ENCODE assay signal across 8 cellular contexts in the genomic region with DNA sequence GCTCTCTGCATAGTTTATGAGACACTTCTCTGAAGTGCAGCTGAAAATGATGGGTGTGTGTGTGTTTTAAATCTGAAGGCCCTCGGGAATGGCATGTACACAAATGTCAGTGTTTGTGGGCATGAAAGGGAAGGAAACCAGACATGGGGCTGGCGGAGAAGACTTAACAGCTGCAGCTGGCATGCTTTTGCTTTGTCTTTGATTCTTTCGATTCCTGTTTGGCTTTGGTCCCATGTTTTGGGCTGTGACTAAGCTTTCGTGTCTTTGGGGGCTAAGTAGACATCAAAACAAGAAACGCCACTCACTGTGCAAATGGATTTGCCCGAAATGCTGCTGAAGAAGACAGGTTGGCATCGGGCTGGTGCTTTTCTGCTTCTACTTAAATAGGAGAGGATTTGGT.
DNase-seq lines count a peak whose midpoint lies in the region; ATAC-seq and TF ChIP-seq lines count a peak whose summit lies in the region.

No MANE protein-coding gene starts in this region.

- H3F3A ChIP-seq in OCI-LY1 (ENCODE audit: insufficient read depth, low read length) = no peaks in the 10 kb centered on the region

- intact Hi-C loops in sciatic nerve (cut with DNase I) = no loop called here

- peaks cover 22% of the 10 kb centered on the region for H3K9me3 ChIP-seq in OCI-LY1 (ENCODE audit: low read length)

- H3K4me1 ChIP-seq in OCI-LY1 (ENCODE audit: insufficient read depth, low read length, severe bottlenecking) = peaks cover 16% of the 10 kb centered on the region

- peak overlapping the region; percentile 78 for H3K27ac ChIP-seq in OCI-LY1 (ENCODE audit: low read depth, low read length, poor library complexity, severe bottlenecking)

- H4K20me1 ChIP-seq in OCI-LY1 (ENCODE audit: insufficient read depth, low read length) = no peaks in the 10 kb centered on the region

- no peaks in the 10 kb centered on the region; the same call in 1 of the 2 replicates for H3K36me3 ChIP-seq in OCI-LY1 (ENCODE audit: insufficient read depth, low read length)

- ATAC-seq in GM21526 (IDR thresholded peaks at IDR 0.05; ENCODE audit: low FRiP score, unreplicated experiment) = peak; percentile 58
- ATAC-seq in sciatic nerve = peak; percentile 63
- no peak for ATAC-seq in GM21528 (IDR thresholded peaks at IDR 0.05; ENCODE audit: low FRiP score, unreplicated experiment)
- ATAC-seq in GM19035 (IDR thresholded peaks at IDR 0.05; ENCODE audit: unreplicated experiment) = no peak

- H3K4me3 ChIP-seq in OCI-LY1 (ENCODE audit: low read depth, low read length, poor library complexity, severe bottlenecking) = no peak overlapping the region
- no peak overlapping the region for H3K4me3 ChIP-seq in cardiac fibroblast (replicated peaks in 1 of 2; ENCODE audit: low read depth in 2 of 2, low read length in 2 of 2)

- no peaks in the 10 kb centered on the region for H3K79me2 ChIP-seq in OCI-LY1 (ENCODE audit: insufficient read depth, low read length)

- no peaks in the 10 kb centered on the region for H3K27me3 ChIP-seq in OCI-LY1 (ENCODE audit: insufficient read depth, low read length)

- no peaks in the 10 kb centered on the region for H3K9me2 ChIP-seq in OCI-LY1 (ENCODE audit: low read depth, low read length)

- H3K4me2 ChIP-seq in OCI-LY1 (ENCODE audit: low read length) = peak overlapping the region; percentile 40; the same call in 1 of the 2 replicates

- H2AFZ ChIP-seq in OCI-LY1 (ENCODE audit: low read length) = no peak overlapping the region

- peak; percentile 41 for DNase-seq in AG08395 (ENCODE audit: low spot score)
- peak; percentile 30 to 68 for DNase-seq in cardiac fibroblast (ENCODE audit: low read depth in 2 of 2)
- DNase-seq in sciatic nerve (ENCODE audit: low spot score) = no peak
- no peak for DNase-seq in cerebellar nuclear complex (lab: John Stamatoyannopoulos, UW)

- no peak for TF ChIP-seq CTCF in OCI-LY1 (IDR thresholded peaks at IDR 0.05; ENCODE audit: low read length)
- TF ChIP-seq CTCF in cardiac fibroblast (IDR thresholded peaks at IDR 0.05; ENCODE audit: low read depth, low read length) = no peak

- no peak overlapping the region; the same call in 1 of the 2 replicates for H3K9ac ChIP-seq in OCI-LY1 (ENCODE audit: low read length)

Comparison
In these comparisons a context has a peak if more than half of its experiments do, and no peak if none do; other contexts are left out.
1. DNase-seq: peak in AG08395 (single experiment) and cardiac fibroblast (2 of 2); none in sciatic nerve (single experiment) and cerebellar nuclear complex (0 of 2).
2. ATAC-seq: peak in GM21526 (single experiment) and sciatic nerve (single experiment); none in GM21528 (single experiment) and GM19035 (single experiment).